In the genomic region with DNA sequence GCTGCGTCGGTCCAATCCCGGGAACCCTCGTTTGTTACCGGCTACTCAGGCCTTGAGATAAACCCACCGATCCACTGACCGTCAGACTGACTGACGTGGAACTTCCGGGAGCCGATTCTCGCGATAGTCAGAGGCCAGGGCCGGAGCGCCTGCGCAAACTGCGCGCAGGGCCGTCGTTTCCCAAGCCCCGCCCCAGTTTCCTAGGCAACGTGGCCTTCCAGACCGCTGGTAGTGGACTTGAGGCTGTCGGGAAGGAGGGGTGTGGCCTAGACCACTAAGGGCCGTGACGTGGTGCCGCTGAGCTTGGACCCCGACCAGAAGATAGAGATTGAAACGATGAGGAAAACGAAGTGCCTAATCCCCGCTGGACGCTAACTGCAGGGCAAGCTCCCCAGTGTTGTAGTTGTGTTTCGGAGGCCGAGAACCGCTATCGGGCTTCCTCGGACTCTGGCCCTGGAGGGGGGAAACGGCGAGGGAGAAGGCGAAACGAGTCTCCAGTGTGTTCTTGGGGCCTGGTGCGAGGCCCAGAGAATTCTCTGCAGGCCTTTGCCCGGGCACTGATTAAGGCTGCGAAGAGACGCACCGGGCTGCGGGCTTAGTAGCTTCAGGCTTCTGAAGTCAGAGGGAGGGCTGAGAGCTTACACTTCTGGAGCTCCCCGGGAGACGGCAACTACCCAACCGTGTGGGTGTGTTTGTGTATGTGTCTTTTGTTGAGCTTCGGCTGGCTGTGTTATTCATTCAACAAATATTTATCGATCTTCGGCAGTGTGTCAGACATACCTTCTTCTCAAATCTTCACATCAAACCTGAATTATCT, we compare ENCODE assay signal across 8 cellular contexts. TPM values are rescaled to one million over a fixed set of nuclear protein-coding genes. Genes with fewer than 3 reads are reported as not detected.
DNase-seq lines count a peak whose midpoint lies in the region; ATAC-seq, FAIRE-seq and TF ChIP-seq lines count a peak whose summit lies in the region.

A gene (minus strand): TSS at position 96 of the 817 bp plus-strand sequence. CDS start 97 bp downstream, outside the sequence.

- H3K36me3 ChIP-seq in adipocyte (ENCODE audit: control insufficient read depth, insufficient read depth, low read length, severe bottlenecking) (no peaks in the 10 kb centered on the region), pancreas (no peaks in the 10 kb centered on the region), tibial artery (no peaks in the 10 kb centered on the region)

- no peak for TF ChIP-seq CTCF in GM12875 (IDR thresholded peaks at IDR 0.05; ENCODE audit: borderline replicate concordance, insufficient read depth, low read depth, low read length)
- TF ChIP-seq CTCF in pancreas (IDR thresholded peaks at IDR 0.05): no peak
- no peak for TF ChIP-seq CTCF in tibial artery (IDR thresholded peaks at IDR 0.05)

- intact Hi-C loops in Right ventricle myocardium superior (cut with DNase I): no loop called here
- intact Hi-C loops in pancreas (cut with DNase I): no loop called here
- intact Hi-C loops in tibial artery (cut with DNase I; ENCODE audit: low total_unique reads): loop anchor here (5.0 kb wide), 2 partner anchors 42 to 1202 kb away; a partner anchor contains a TSS

- H3K4me1 ChIP-seq in adipocyte (ENCODE audit: control insufficient read depth, insufficient read depth, low read length): peaks cover 40% of the 10 kb centered on the region
- H3K4me1 ChIP-seq in pancreas: peaks cover 10 to 29% (median 28%) of the 10 kb centered on the region in 3 donors
- H3K4me1 ChIP-seq in tibial artery: peaks cover 0 to 50% (median 22%) of the 10 kb centered on the region in 4 donors

- ATAC-seq in HG02798 (IDR thresholded peaks at IDR 0.05; ENCODE audit: poor library complexity, unreplicated experiment) (peak; percentile 99), Right ventricle myocardium superior (ENCODE audit: poor library complexity) (peak; percentile 99), pancreas (peak; percentile 93 to 97 (median 94))

- peak within 1 kb of the TSS; percentile 78 for H3K4me3 ChIP-seq in GM12875 (ENCODE audit: low read depth, low read length)
- H3K4me3 ChIP-seq in adipocyte (ENCODE audit: low read length): peak within 1 kb of the TSS; percentile 88
- H3K4me3 ChIP-seq in pancreas: peak within 1 kb of the TSS; percentile 66 to 99 (median 80)
- peak within 1 kb of the TSS; percentile 72 to 99 for H3K4me3 ChIP-seq in tibial artery

- peak within 1 kb of the TSS; percentile 86 to 99 (median 96) for H3K27ac ChIP-seq in pancreas
- peak within 1 kb of the TSS; percentile 89 to 99 for H3K27ac ChIP-seq in tibial artery

- H3K9me3 ChIP-seq in adipocyte (ENCODE audit: control insufficient read depth, low read length) (no peaks in the 10 kb centered on the region), pancreas (no peaks in the 10 kb centered on the region), tibial artery (no peaks in the 10 kb centered on the region)

- FAIRE-seq in pancreas (lab: Jason Lieb, UNC): peak; percentile 82

- peak within 1 kb of the TSS; percentile 96 for H3K9ac ChIP-seq in adipocyte (ENCODE audit: low read length)

- H3K27me3 ChIP-seq in adipocyte (replicated peaks; ENCODE audit: control insufficient read depth, insufficient read depth, low read length) (no peaks in the 10 kb centered on the region), pancreas (no peaks in the 10 kb centered on the region), tibial artery (no peaks in the 10 kb centered on the region)

- 0% methylated on average over 52 of the region's 52 CpGs for WGBS in pancreas, 2 donors

- DNase-seq in NCI-H1436 (lab: John Stamatoyannopoulos, UW) (peak; percentile 100), T follicular helper cell (ENCODE audit: low read depth) (peak; percentile 90), adipocyte (ENCODE audit: low read depth) (peak; percentile 100), Right ventricle myocardium superior (peak; percentile 100), pancreas (peak; percentile 99 to 100 (median 100)), tibial artery (peak; percentile 99 to 100)

RNA-seq across cellular contexts. Expression of the gene that starts here (rescaled TPM):
- total RNA-seq in Right ventricle myocardium superior: 53.1 TPM
- 100 to 1,000 TPM in 4 of 6 donors, 10 to 100 TPM in 2; 62.7 to 114 (median 102) TPM for total RNA-seq in pancreas
- polyA plus RNA-seq in pancreas: 10 to 100 TPM; 26.9 to 63.3 TPM

Comparison
In these comparisons a context has a peak if more than half of its experiments do, and no peak if none do; other contexts are left out.
1. Peak in every context shown above with its lines: DNase-seq, ATAC-seq, H3K4me3 ChIP-seq and H3K27ac ChIP-seq.